7 cellular contexts compared by ENCODE assay signal in the genomic region with DNA sequence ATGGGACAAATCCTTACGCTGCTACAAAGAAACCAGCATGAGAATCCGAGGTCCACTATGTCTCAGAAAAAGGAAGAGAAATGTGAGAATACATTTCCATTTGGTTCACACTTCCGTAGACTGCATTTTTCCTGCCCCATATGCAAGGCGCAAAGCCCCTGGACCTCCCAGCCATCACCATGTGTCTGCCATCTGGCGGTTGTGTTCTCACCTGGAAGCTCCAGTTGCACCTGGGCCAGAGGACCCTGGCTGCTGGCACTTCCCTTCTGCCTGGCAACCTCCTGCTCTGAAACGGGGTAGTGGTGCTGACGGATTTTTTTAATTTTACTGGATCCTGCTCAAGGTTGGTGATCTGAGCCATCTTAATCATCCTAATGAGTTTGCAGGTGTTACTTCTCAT. TPM values are rescaled to one million over a fixed set of nuclear protein-coding genes. Genes with fewer than 3 reads are reported as not detected.
A peak's percentile ranks its signal among the peaks of the same experiment; 100 is the strongest.
DNase-seq lines count a peak whose midpoint lies in the region; ATAC-seq, FAIRE-seq and TF ChIP-seq lines count a peak whose summit lies in the region.
"Not testable (repeated sequence)": the region's sequence is repeated elsewhere in the genome, so short reads cannot be mapped to it uniquely, and the experiment has no call there.
"Had no signal": no experiment of that assay in that cellular context is flagged by ENCODE, and none has a peak within 500 bp of the region (broad histone marks: within the 10 kb centered on the region; RNA-seq: fewer than 3 reads in every experiment).

No MANE protein-coding gene starts in this region.

- not testable (repeated sequence) for H3K36me3 Mint-ChIP-seq in GM23338 (ENCODE audit: low read depth)

- not testable (repeated sequence) for TF ChIP-seq POLR2A in K562 (conservative IDR thresholded peaks at IDR 0.05); endothelial cell of umbilical vein (IDR thresholded peaks at IDR 0.05; ENCODE audit: low read depth, low read length)

- not testable (repeated sequence) for TF ChIP-seq RAD21 in K562 (CRISPR knock-in tag; conservative IDR thresholded peaks at IDR 0.05 in 1 of 2, IDR thresholded peaks at IDR 0.05 in 1 of 2)

- H3K27ac Mint-ChIP-seq in GM23338, result not testable (repeated sequence)

- peak overlapping the region; percentile 13; the same call in 1 of the 2 replicates for H3K4me2 ChIP-seq in DOHH2 (ENCODE audit: low read length)
- H3K4me2 ChIP-seq in GM23338; K562 (ENCODE audit: insufficient read depth, low read length); endothelial cell of umbilical vein (ENCODE audit: insufficient read depth, low read length): not testable (repeated sequence)

- H3K9me1 ChIP-seq in K562 (ENCODE audit: control insufficient read depth, insufficient read depth, low read length); endothelial cell of umbilical vein (replicated peaks; ENCODE audit: control insufficient read depth, extremely low read depth, insufficient read depth, low read length): not testable (repeated sequence)

- H3K4me3 ChIP-seq in DOHH2 (ENCODE audit: low read length); GM23338; K562; endothelial cell of umbilical vein (replicated peaks in 1 of 3; ENCODE audit: insufficient read depth in 1 of 3, low read depth in 1 of 3, low read length in 3 of 3); pancreas: not testable (repeated sequence)

- not testable (repeated sequence) for H3K4me1 Mint-ChIP-seq in GM23338

- POLR2A ChIA-PET in K562 (lab: Yijun Ruan, JAX); endothelial cell of umbilical vein (lab: Charles Lee): not testable (repeated sequence)

- not testable (repeated sequence) for TF ChIP-seq EP300 in K562 (IDR thresholded peaks at IDR 0.05; ENCODE audit: low read length)

- H3K9me2 ChIP-seq in DOHH2 (replicated peaks; ENCODE audit: control insufficient read depth, low read length); GM23338 (ENCODE audit: insufficient read depth): not testable (repeated sequence)

- ATAC-seq in GM23338, result peak; percentile 47
- 0 out of 3 replicates have a peak, but pooled peaks have one; percentile 33 for ATAC-seq in K562
- peak in 3 of 4 donors; percentile 43 to 67 (median 50) for ATAC-seq in pancreas

- CTCF ChIA-PET in K562 (lab: Yijun Ruan, JAX; ENCODE audit: low intra/inter-chr PET ratio); endothelial cell of umbilical vein (lab: Charles Lee): not testable (repeated sequence)

- H3K27me3 Mint-ChIP-seq in GM23338 (ENCODE audit: insufficient read depth, low read depth, poor library complexity), result peaks cover 16% of the 10 kb centered on the region

- DNase-seq in GM23338 (ENCODE audit: low spot score); K562 (ENCODE audit: extremely low read depth in 1 of 4, low spot score in 3 of 4); endothelial cell of umbilical vein (ENCODE audit: low read depth, low spot score); pancreas: not testable (repeated sequence)
- peak; percentile 70 for DNase-seq in NCI-H2171 treated with DMSO at 0.1 percent for 48 hours (lab: John Stamatoyannopoulos, UW)

- H3K27me3 ChIP-seq in DOHH2 (ENCODE audit: control insufficient read depth, low read length); GM23338 (ENCODE audit: insufficient read depth); endothelial cell of umbilical vein (ENCODE audit: control insufficient read depth in 2 of 2, insufficient read depth in 2 of 2, low read length in 2 of 2); pancreas: not testable (repeated sequence)
- peaks cover 0 to 31% of the 10 kb centered on the region in 2 experiments; a peak in 3 of 5 replicates for H3K27me3 ChIP-seq in K562 (ENCODE audit: control insufficient read depth in 2 of 2, insufficient read depth in 2 of 2, low read length in 2 of 2)

- H2AFZ ChIP-seq in GM23338; K562 (ENCODE audit: low read depth, low read length); endothelial cell of umbilical vein (ENCODE audit: low read depth, low read length): not testable (repeated sequence)

- H3K9me3 ChIP-seq in DOHH2 (ENCODE audit: control insufficient read depth, insufficient read depth, low read length); K562 (replicated peaks; ENCODE audit: control insufficient read depth, insufficient read depth, low read depth, low read length); endothelial cell of umbilical vein (replicated peaks; ENCODE audit: control insufficient read depth, insufficient read depth, low read length); pancreas: not testable (repeated sequence)

- not testable (repeated sequence) for H3K36me3 ChIP-seq in DOHH2 (ENCODE audit: control insufficient read depth, low read length); GM23338 (ENCODE audit: insufficient read depth); K562 (ENCODE audit: control insufficient read depth, insufficient read depth, low read length); endothelial cell of umbilical vein (ENCODE audit: control insufficient read depth in 2 of 2, extremely low read depth in 1 of 2, insufficient read depth in 2 of 2, low read length in 2 of 2); pancreas

- H3K79me2 ChIP-seq in DOHH2 (ENCODE audit: control insufficient read depth, low read length); GM23338 (replicated peaks; ENCODE audit: insufficient read depth); K562 (ENCODE audit: control insufficient read depth, insufficient read depth, low read length); endothelial cell of umbilical vein (ENCODE audit: control insufficient read depth, insufficient read depth, low read length): not testable (repeated sequence)

- H3K27ac ChIP-seq in DOHH2 (ENCODE audit: low read depth, low read length); GM23338 (ENCODE audit: low read depth); K562 (ENCODE audit: extremely low read depth, low read depth, low read length); endothelial cell of umbilical vein (ENCODE audit: insufficient read depth, low read depth, low read length); pancreas: not testable (repeated sequence)

- H3K4me1 ChIP-seq in DOHH2 (ENCODE audit: control insufficient read depth, low read length), result peaks cover 55% of the 10 kb centered on the region
- not testable (repeated sequence) for H3K4me1 ChIP-seq in GM23338 (ENCODE audit: insufficient read depth); K562 (replicated peaks in 1 of 2; ENCODE audit: control insufficient read depth in 2 of 2, insufficient read depth in 2 of 2, low read length in 2 of 2); endothelial cell of umbilical vein (ENCODE audit: control insufficient read depth, extremely low read depth, insufficient read depth, low read length); pancreas

- not testable (repeated sequence) for BruUV-seq in K562 (replicated peaks; lab: Mats Ljungman, UMichigan); endothelial cell of umbilical vein (replicated peaks; lab: Mats Ljungman, UMichigan)

- dilution Hi-C loops in endothelial cell of umbilical vein (cut with MboI; ENCODE audit: extremely low pct_ligation_motif_present, low sequenced_read_pairs), result not testable (repeated sequence)

- not testable (repeated sequence) for H4K20me1 ChIP-seq in DOHH2 (ENCODE audit: control insufficient read depth, insufficient read depth, low read depth, low read length); GM23338 (replicated peaks; ENCODE audit: insufficient read depth); K562 (replicated peaks; ENCODE audit: control insufficient read depth, insufficient read depth, low read length); endothelial cell of umbilical vein (replicated peaks; ENCODE audit: control insufficient read depth, extremely low read depth, insufficient read depth, low read length)

- intact Hi-C loops in K562 (cut with micrococcal nuclease); endothelial cell of umbilical vein (cut with micrococcal nuclease); pancreas (cut with DNase I): not testable (repeated sequence)

- TF ChIP-seq CTCF in DOHH2 (IDR thresholded peaks at IDR 0.05; ENCODE audit: low read depth, low read length, poor library complexity, severe bottlenecking); endothelial cell of umbilical vein (IDR thresholded peaks at IDR 0.05; ENCODE audit: extremely low read depth in 1 of 2, insufficient read depth in 1 of 2, low read depth in 1 of 2, low read length in 2 of 2); pancreas (IDR thresholded peaks at IDR 0.05): not testable (repeated sequence)
- TF ChIP-seq CTCF in GM23338 (conservative IDR thresholded peaks at IDR 0.05; ENCODE audit: low read depth in 2 of 2) (peak; percentile 11 to 21; a peak in 1 of 4 replicates), K562 (IDR thresholded peaks at IDR 0.05 in 2 of 3, conservative IDR thresholded peaks at IDR 0.05 in 1 of 3; ENCODE audit: insufficient read depth in 2 of 3, low read depth in 1 of 3, low read length in 3 of 3) (0 out of 6 replicates have a peak, but pooled peaks of 1 of the 3 experiments have one; percentile 4)

- H3K4me3 Mint-ChIP-seq in GM23338, result not testable (repeated sequence)

- H3K9me3 Mint-ChIP-seq in GM23338, result not testable (repeated sequence)

- 1% methylated on average over 7 of the region's 7 CpGs for WGBS in K562 (ENCODE audit: insufficient coverage, low coverage, missing lambda C conversion rate)
- 66 to 72% methylated on average over 6 to 7 of the region's 7 CpGs for WGBS in pancreas, 2 donors

- not testable (repeated sequence) for H3K9ac ChIP-seq in K562 (ENCODE audit: insufficient read depth in 1 of 2, low read depth in 2 of 2, low read length in 2 of 2); endothelial cell of umbilical vein (replicated peaks; ENCODE audit: extremely low read depth, insufficient read depth, low read length)

- in situ Hi-C loops in K562 (cut with MboI), result not testable (repeated sequence)

- not testable (repeated sequence) for FAIRE-seq in K562 (lab: Jason Lieb, UNC); pancreas (lab: Jason Lieb, UNC)
- FAIRE-seq in endothelial cell of umbilical vein (lab: Jason Lieb, UNC), result peak; percentile 35

- peaks cover 10% of the 10 kb centered on the region for H3F3A ChIP-seq in DOHH2 (ENCODE audit: control insufficient read depth, insufficient read depth)
- not testable (repeated sequence) for H3F3A ChIP-seq in GM23338 (replicated peaks; ENCODE audit: low read depth)

RNA-seq across cellular contexts. Expression of a gene that starts 41.4 kb away (rescaled TPM):
- 0.16 and 0.21 TPM in 2 replicates for total RNA-seq in GM23338 (2014; rRNA removed; shearing (Covaris generic))
- polyA plus RNA-seq in GM23338 (2016; fragmentation: Nextera tagmentation; extraction: Ambion mirVana) (0.32 and 0.43 TPM in 2 replicates), K562 (2011; rRNA removed) (0.47 and 0.83 TPM in 2 replicates), K562 (2014; fragmentation: Illumina TruSeq; extraction: Trizol) (1.1 and 1.6 TPM in 2 replicates), K562 (2014; fragmentation: Nextera tagmentation; extraction: Ambion mirVana) (under 1 TPM; 0.13 to 0.34 TPM), K562 (2014; rRNA removed) (0.78 and 1.3 TPM in 2 replicates), endothelial cell of umbilical vein (0.62 and 1.4 TPM in 2 replicates), pancreas (1 to 10 TPM in 1 of 2 donors, under 1 TPM in 1; 0.23 to 1.1 TPM)
- total RNA-seq in K562 (2011; cell fraction: chromatin; rRNA removed; ENCODE audit: low replicate concordance), result 0.79 and 1.4 TPM in 2 replicates
- 0.66 and 0.83 TPM in 2 replicates for total RNA-seq in K562 (2011; cell fraction: nucleolus; rRNA removed)
- total RNA-seq in K562 (2011; cell fraction: nucleoplasm; rRNA removed), result 0.51 and 2.8 TPM in 2 replicates
- total RNA-seq in K562 (2014; rRNA removed) (1.1 and 1.7 TPM in 2 replicates), K562 (2014; rRNA removed; fragmentation: Illumina TruSeq; extraction: Trizol) (0.38 and 0.40 TPM in 2 replicates), K562 (2015; rRNA removed; fragmentation: Illumina TruSeq; extraction: Trizol) (0.51 and 0.60 TPM in 2 replicates), K562 (2021) (1.3 and 2.1 TPM in 2 replicates), endothelial cell of umbilical vein (0.22 and 0.28 TPM in 2 replicates), pancreas (under 1 TPM in 4 of 6 donors, not detected in 2; 0.28 to 1.00 (median 0.55) TPM)
- 1.0 TPM in 2 replicates for polyA plus RNA-seq in K562 (2011; cell fraction: cytosol; rRNA removed)
- 0.58 and 1.2 TPM in 2 replicates for polyA plus RNA-seq in K562 (2011; cell fraction: nucleus; rRNA removed)
- 10.1 and 10.3 TPM in 2 replicates for polyA plus RNA-seq in K562 (2012)
- 0.46 and 0.81 TPM in 2 replicates for polyA minus RNA-seq in K562 (2011; rRNA and poly(A)+ RNA removed)
- polyA minus RNA-seq in K562 (2011; cell fraction: cytosol; rRNA and poly(A)+ RNA removed), result 0.95 and 1.2 TPM in 2 replicates
- 0.67 and 0.89 TPM in 2 replicates for polyA minus RNA-seq in K562 (2011; cell fraction: nucleus; rRNA and poly(A)+ RNA removed)
- 0.52 and 0.83 TPM in 2 replicates for polyA plus RNA-seq in endothelial cell of umbilical vein (2011; cell fraction: cytosol; rRNA removed)
- polyA plus RNA-seq in endothelial cell of umbilical vein (2011; cell fraction: nucleus; rRNA removed), result 0.53 and 0.67 TPM in 2 replicates
- polyA plus RNA-seq in endothelial cell of umbilical vein (2012), result 2.0 and 3.5 TPM in 2 replicates
- 0.34 and 1.5 TPM in 2 replicates for polyA minus RNA-seq in endothelial cell of umbilical vein
- polyA minus RNA-seq in endothelial cell of umbilical vein (2011; cell fraction: cytosol; rRNA and poly(A)+ RNA removed), result not detected
- polyA minus RNA-seq in endothelial cell of umbilical vein (2011; cell fraction: nucleus; rRNA and poly(A)+ RNA removed), result 0.34 and 0.82 TPM in 2 replicates
- total RNA-seq: G401 had no signal
